8 cellular contexts compared by ENCODE assay signal in the genomic region with DNA sequence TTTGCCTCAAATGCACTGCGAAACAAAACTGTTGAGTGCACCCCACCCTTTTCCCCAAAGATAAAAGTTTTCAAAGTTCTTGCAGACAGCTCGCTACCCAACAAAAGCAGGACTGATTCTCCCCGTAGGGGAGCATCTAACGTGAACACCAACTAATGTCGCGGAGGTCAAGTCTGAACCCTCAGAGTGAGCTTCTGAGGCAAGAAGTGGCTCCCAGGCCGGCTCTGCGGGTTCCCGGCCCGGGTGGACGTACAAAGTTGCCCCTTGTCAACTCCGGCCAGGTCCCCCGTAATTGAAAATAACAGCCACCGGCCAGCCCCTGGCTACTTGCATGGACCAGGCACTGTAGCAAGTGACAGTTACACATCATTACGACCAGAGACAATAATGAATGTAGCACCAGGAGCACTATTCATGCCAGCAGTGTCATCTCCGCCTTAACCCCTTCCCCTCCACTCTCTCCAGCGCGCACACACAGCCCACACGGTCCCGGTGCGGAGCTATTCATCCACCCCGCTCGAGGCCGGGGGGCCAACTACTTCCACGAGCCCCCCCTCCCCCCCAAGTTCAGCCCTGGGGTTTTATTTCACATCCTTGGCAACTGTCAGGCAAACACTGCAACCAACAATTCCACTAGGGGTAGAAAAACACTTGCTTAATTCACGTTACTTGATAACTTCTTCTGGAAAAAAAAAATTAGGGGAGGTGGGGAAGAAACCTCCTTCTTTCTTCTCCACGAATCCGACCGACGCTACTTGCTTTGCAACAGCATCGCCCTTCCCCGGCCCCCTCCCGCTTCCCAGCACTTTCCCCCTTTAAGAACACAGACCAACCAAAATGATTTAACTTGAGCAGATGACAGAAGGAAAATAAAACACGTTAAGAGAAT. TPM values are rescaled to one million over a fixed set of nuclear protein-coding genes. Genes with fewer than 3 reads are reported as not detected.
A peak's percentile ranks its signal among the peaks of the same experiment; 100 is the strongest.
DNase-seq lines count a peak whose midpoint lies in the region; ATAC-seq and TF ChIP-seq lines count a peak whose summit lies in the region.

No MANE protein-coding gene starts in this region.

- peak; percentile 20 for DNase-seq in GM10266 (ENCODE audit: extremely low spot score)
- peak; percentile 9 for DNase-seq in RKO (ENCODE audit: low spot score)
- DNase-seq in activated naive CD4-positive, alpha-beta T cell treated with anti-CD3 and anti-CD28 coated beads, Interleukin-2, amount 10 ng/mL, durations not matched to agents 7 days and 5 days: peak; percentile 59
- peak; percentile 52 for DNase-seq in Right ventricle myocardium superior
- DNase-seq in posterior cingulate gyrus: peak in 8 of 10 donors; percentile 9 to 83 (median 36)
- DNase-seq in amniotic stem cell (lab: John Stamatoyannopoulos, UW): no peak
- no peak for DNase-seq in NCI-H1105 treated with DMSO at 0.1 percent for 48 hours (lab: John Stamatoyannopoulos, UW)

- CTCF ChIA-PET in activated naive CD4-positive, alpha-beta T cell treated with anti-CD3 and anti-CD28 coated beads, Interleukin-2, amount 10 ng/mL, durations not matched to agents 7 days and 5 days (lab: Charles Lee): interaction anchor here (0.6 to 3.4 kb wide), 4 partner anchors 63 to 370 kb away, joined by 3 to 29 read pairs (median 4); no protein-coding TSS in a partner anchor

- H3K36me3 Mint-ChIP-seq in activated naive CD4-positive, alpha-beta T cell treated with anti-CD3 and anti-CD28 coated beads, Interleukin-2, amount 10 ng/mL, durations not matched to agents 7 days and 5 days: peaks cover 17% of the 10 kb centered on the region

- H3K4me1 Mint-ChIP-seq in activated naive CD4-positive, alpha-beta T cell treated with anti-CD3 and anti-CD28 coated beads, Interleukin-2, amount 10 ng/mL, durations not matched to agents 7 days and 5 days: peaks cover 42% of the 10 kb centered on the region

- H3K4me3 Mint-ChIP-seq in activated naive CD4-positive, alpha-beta T cell treated with anti-CD3 and anti-CD28 coated beads, Interleukin-2, amount 10 ng/mL, durations not matched to agents 7 days and 5 days: peak overlapping the region; percentile 98

- TF ChIP-seq CTCF in GM10266 (IDR thresholded peaks at IDR 0.05; ENCODE audit: control insufficient read depth, insufficient read depth, low read depth, missing control alignments): no peak

- intact Hi-C loops in Right ventricle myocardium superior (cut with DNase I) (loop anchor here (10.0 kb wide), 2 partner anchors 178 to 298 kb away; no protein-coding TSS in a partner anchor), posterior cingulate gyrus (cut with DNase I) (loop anchor here (5.0 to 10.0 kb wide), 4 partner anchors 71 to 378 kb away; no protein-coding TSS in a partner anchor)

- no peaks in the 10 kb centered on the region for H3K9me3 Mint-ChIP-seq in activated naive CD4-positive, alpha-beta T cell treated with anti-CD3 and anti-CD28 coated beads, Interleukin-2, amount 10 ng/mL, durations not matched to agents 7 days and 5 days

- H3K27me3 Mint-ChIP-seq in activated naive CD4-positive, alpha-beta T cell treated with anti-CD3 and anti-CD28 coated beads, Interleukin-2, amount 10 ng/mL, durations not matched to agents 7 days and 5 days: peaks cover 4% of the 10 kb centered on the region

- peak overlapping the region; percentile 100 for H3K27ac Mint-ChIP-seq in activated naive CD4-positive, alpha-beta T cell treated with anti-CD3 and anti-CD28 coated beads, Interleukin-2, amount 10 ng/mL, durations not matched to agents 7 days and 5 days

- ATAC-seq in Right ventricle myocardium superior (ENCODE audit: poor library complexity) (no peak), GM21786 (IDR thresholded peaks at IDR 0.05; ENCODE audit: unreplicated experiment) (no peak)

RNA-seq across cellular contexts. Expression of a gene that starts 1.2 kb away (rescaled TPM):
- 14.0 TPM for total RNA-seq in Right ventricle myocardium superior

Comparison
In these comparisons a context has a peak if more than half of its experiments do, and no peak if none do; other contexts are left out.
1. DNase-seq: peak in GM10266 (single experiment), RKO (single experiment), activated naive CD4-positive, alpha-beta T cell treated with anti-CD3 and anti-CD28 coated beads, Interleukin-2, amount 10 ng/mL, durations not matched to agents 7 days and 5 days (single experiment), Right ventricle myocardium superior (single experiment) and posterior cingulate gyrus (8 of 10); none in amniotic stem cell (single experiment) and NCI-H1105 treated with DMSO at 0.1 percent for 48 hours (single experiment).